ENCODE assay signal across 8 cellular contexts in the genomic region with DNA sequence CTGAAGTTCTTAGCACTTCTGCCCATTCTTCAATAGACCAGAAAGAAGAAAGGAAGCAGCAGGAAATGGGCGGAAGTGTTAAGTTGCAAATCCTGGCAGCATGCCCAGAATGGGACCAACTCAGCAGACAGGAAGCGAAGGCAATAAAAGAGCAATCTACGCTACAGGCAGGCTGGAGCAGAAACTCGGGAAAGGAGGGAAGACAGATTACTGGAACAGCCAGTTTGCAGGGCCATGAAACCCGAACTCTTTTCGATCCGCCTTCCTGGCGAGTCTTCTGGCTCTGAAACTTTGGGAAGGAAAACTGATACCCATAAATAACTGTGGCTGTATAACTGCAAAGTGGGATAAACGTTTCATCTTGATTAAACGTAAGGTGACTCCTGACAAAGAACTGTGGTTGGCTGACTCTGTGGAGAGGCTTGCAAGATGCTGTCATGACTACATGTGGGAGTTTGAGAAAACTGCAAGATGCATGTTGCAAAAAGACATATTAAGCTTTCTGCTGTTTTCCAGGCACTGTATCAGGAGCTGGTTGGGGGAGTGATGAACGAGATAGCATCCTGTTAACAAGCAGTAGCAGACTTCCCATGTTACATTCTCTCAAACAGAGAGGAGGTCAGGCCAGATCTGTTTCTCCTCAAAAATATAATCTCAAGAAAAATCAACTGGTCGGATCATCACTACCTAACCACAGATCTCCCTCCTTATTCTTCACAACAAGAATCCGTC.
DNase-seq lines count a peak whose midpoint lies in the region; ATAC-seq and TF ChIP-seq lines count a peak whose summit lies in the region.

No MANE protein-coding gene starts in this region.

- no peak overlapping the region for H3K27ac ChIP-seq in CD4-positive, alpha-beta T cell (ENCODE audit: low read depth, low read length)
- no peak overlapping the region for H3K27ac ChIP-seq in esophagus squamous epithelium

- H3K36me3 ChIP-seq in adipocyte (ENCODE audit: control insufficient read depth, insufficient read depth, low read length, severe bottlenecking) (no peaks in the 10 kb centered on the region), esophagus squamous epithelium (no peaks in the 10 kb centered on the region)

- CTCF ChIA-PET in CD4-positive, alpha-beta T cell (lab: Charles Lee): no interaction called here

- H3K27me3 ChIP-seq in CD4-positive, alpha-beta T cell (ENCODE audit: control insufficient read depth, insufficient read depth, low read length): no peaks in the 10 kb centered on the region
- no peaks in the 10 kb centered on the region for H3K27me3 ChIP-seq in adipocyte (replicated peaks; ENCODE audit: control insufficient read depth, insufficient read depth, low read length)
- H3K27me3 ChIP-seq in esophagus squamous epithelium: no peaks in the 10 kb centered on the region

- H3K27me3 Mint-ChIP-seq in CD4-positive, alpha-beta T cell: no peaks in the 10 kb centered on the region
- H3K27me3 Mint-ChIP-seq in immature natural killer cell (ENCODE audit: low read depth in 3 of 3): peaks cover 0 to 6% (median 2%) of the 10 kb centered on the region in 3 donors

- peak overlapping the region; percentile 72 for H3K4me3 Mint-ChIP-seq in CD4-positive, alpha-beta T cell
- peak overlapping the region in 4 of 5 donors; percentile 38 to 79 (median 56) for H3K4me3 Mint-ChIP-seq in immature natural killer cell

- H3K36me3 Mint-ChIP-seq in CD4-positive, alpha-beta T cell (ENCODE audit: low read depth): no peaks in the 10 kb centered on the region
- H3K36me3 Mint-ChIP-seq in immature natural killer cell: no peaks in the 10 kb centered on the region

- peaks cover 31% of the 10 kb centered on the region for H3K4me1 Mint-ChIP-seq in CD4-positive, alpha-beta T cell (ENCODE audit: low read depth)
- peaks cover 24 to 41% of the 10 kb centered on the region in 2 donors for H3K4me1 Mint-ChIP-seq in immature natural killer cell

- intact Hi-C loops in CD4-positive, alpha-beta T cell (cut with DNase I, micrococcal nuclease): loop anchor here (2.0 to 5.0 kb wide), 3 partner anchors 61 to 1241 kb away; partner anchors contain the start of genes FMN1 (in 1 of the 2) and LPCAT4 (in 1 of the 2)
- intact Hi-C loops in esophagus squamous epithelium (cut with DNase I): no loop called here

- ATAC-seq in CD4-positive, alpha-beta T cell (ENCODE audit: poor library complexity): peak; percentile 81

- H3K4me3 ChIP-seq in adipocyte (ENCODE audit: low read length) (peak overlapping the region; percentile 66), esophagus squamous epithelium (no peak overlapping the region)

- TF ChIP-seq POLR2A in esophagus squamous epithelium (IDR thresholded peaks at IDR 0.05): no peak

- in situ Hi-C loops in GM13976 (cut with MboI; ENCODE audit: low sequenced_read_pairs, unreplicated experiment): no loop called here

- peaks cover 4% of the 10 kb centered on the region for H3K4me1 ChIP-seq in adipocyte (ENCODE audit: control insufficient read depth, insufficient read depth, low read length)
- H3K4me1 ChIP-seq in esophagus squamous epithelium: peaks cover 4 to 14% (median 8%) of the 10 kb centered on the region in 3 donors

- no peaks in the 10 kb centered on the region for H3K9me3 ChIP-seq in CD4-positive, alpha-beta T cell (ENCODE audit: control insufficient read depth, low read length)
- H3K9me3 ChIP-seq in adipocyte (ENCODE audit: control insufficient read depth, low read length) (no peaks in the 10 kb centered on the region), esophagus squamous epithelium (no peaks in the 10 kb centered on the region)

- no peaks in the 10 kb centered on the region for H3K9me3 Mint-ChIP-seq in CD4-positive, alpha-beta T cell
- H3K9me3 Mint-ChIP-seq in immature natural killer cell: no peaks in the 10 kb centered on the region

- TF ChIP-seq CTCF in CD4-positive, alpha-beta T cell (IDR thresholded peaks at IDR 0.05): no peak
- no peak for TF ChIP-seq CTCF in esophagus squamous epithelium (IDR thresholded peaks at IDR 0.05)
- no peak for TF ChIP-seq CTCF in GM13976 (IDR thresholded peaks at IDR 0.05; ENCODE audit: borderline replicate concordance, control extremely low read depth, extremely low read depth, insufficient read depth, missing control alignments)

- peak overlapping the region; percentile 76 for H3K27ac Mint-ChIP-seq in CD4-positive, alpha-beta T cell
- H3K27ac Mint-ChIP-seq in immature natural killer cell: peak overlapping the region in 3 of 6 donors; percentile 50 to 94 (median 65)

- POLR2A ChIA-PET in CD4-positive, alpha-beta T cell (lab: Charles Lee): interaction anchor here (1.0 kb wide), 1 partner anchor 35 kb away, joined by 3 read pairs; no protein-coding TSS in a partner anchor

- 21 to 23% methylated on average over 12 to 13 of the region's 13 CpGs for WGBS in esophagus squamous epithelium, 2 donors

- peak overlapping the region; percentile 43 for H3K9ac ChIP-seq in adipocyte (ENCODE audit: low read length)

- DNase-seq in CD4-positive, alpha-beta T cell: peak; percentile 33 to 74 (median 70)
- DNase-seq in LHCN-M2 (ENCODE audit: low read depth) (peak; percentile 99), SHP77 (lab: John Stamatoyannopoulos, UW) (peak; percentile 89 to 92), adipocyte (ENCODE audit: low read depth) (peak; percentile 82), immature natural killer cell (peak; percentile 37 to 59 (median 51)), esophagus squamous epithelium (lab: John Stamatoyannopoulos, UW) (no peak), GM13976 (ENCODE audit: low spot score) (no peak)
- DNase-seq in stimulated activated CD4-positive, alpha-beta T cell treated with anti-CD3 and anti-CD28 coated beads, Interleukin-1b, Interleukin-23, amount 100 ng/mL, for 4 hours (ENCODE audit: low read depth in 2 of 2): peak; percentile 32 to 67

Comparison
In these comparisons a context has a peak if more than half of its experiments do, and no peak if none do; other contexts are left out.
1. DNase-seq: peak in CD4-positive, alpha-beta T cell (10 of 10), LHCN-M2 (single experiment), SHP77 (2 of 2), adipocyte (single experiment), immature natural killer cell (3 of 3) and stimulated activated CD4-positive, alpha-beta T cell treated with anti-CD3 and anti-CD28 coated beads, Interleukin-1b, Interleukin-23, amount 100 ng/mL, for 4 hours (2 of 2); none in esophagus squamous epithelium (single experiment) and GM13976 (single experiment).